In genomic region chr3:38105525-38105924, GRCh38 we compare ENCODE assay signal across 34 cellular contexts.
"Had no signal": no experiment of that assay in that cellular context is flagged by ENCODE, and none has a peak within 500 bp of the region (broad histone marks: within the 10 kb centered on the region; RNA-seq: fewer than 3 reads in every experiment).

No MANE protein-coding gene starts in this region.

- DNase-seq: MG63, MM.1S, MV-4-11, NCI-H1048, NCI-H1092, NCI-H1092 treated with DMSO at 0.1 percent for 48 hours, NCI-H1417, NCI-H1417 treated with DMSO at 0.1 percent for 48 hours, NCI-H1436, NCI-H1436 treated with DMSO at 0.1 percent for 48 hours, NCI-H146, NCI-H1694, NCI-H1694 treated with DMSO at 0.1 percent for 48 hours, NCI-H187, NCI-H187 treated with DMSO at 0.1 percent for 48 hours, NCI-H1930, NCI-H2029, NCI-H2029 treated with DMSO at 0.1 percent for 48 hours, NCI-H2081, NCI-H2081 treated with DMSO at 0.1 percent for 48 hours, NCI-H2107, NCI-H2171, NCI-H2171 treated with DMSO at 0.1 percent for 48 hours, NCI-H2227 treated with DMSO at 0.1 percent for 48 hours, NCI-H226, NCI-H345, NCI-H446, NCI-H446 treated with DMSO at 0.1 percent for 48 hours, NCI-H510A, NCI-H510A treated with DMSO at 0.1 percent for 48 hours, NCI-H524, NCI-H524 treated with DMSO at 0.1 percent for 48 hours, NCI-H526, NCI-H526 treated with DMSO at 0.1 percent for 48 hours had no signal

- H3K36me3 ChIP-seq: MG63 had no signal

- H3K4me3 ChIP-seq: MG63 had no signal

- H3K27me3 ChIP-seq: MG63 had no signal
